8 cellular contexts compared by ENCODE assay signal in the genomic region with DNA sequence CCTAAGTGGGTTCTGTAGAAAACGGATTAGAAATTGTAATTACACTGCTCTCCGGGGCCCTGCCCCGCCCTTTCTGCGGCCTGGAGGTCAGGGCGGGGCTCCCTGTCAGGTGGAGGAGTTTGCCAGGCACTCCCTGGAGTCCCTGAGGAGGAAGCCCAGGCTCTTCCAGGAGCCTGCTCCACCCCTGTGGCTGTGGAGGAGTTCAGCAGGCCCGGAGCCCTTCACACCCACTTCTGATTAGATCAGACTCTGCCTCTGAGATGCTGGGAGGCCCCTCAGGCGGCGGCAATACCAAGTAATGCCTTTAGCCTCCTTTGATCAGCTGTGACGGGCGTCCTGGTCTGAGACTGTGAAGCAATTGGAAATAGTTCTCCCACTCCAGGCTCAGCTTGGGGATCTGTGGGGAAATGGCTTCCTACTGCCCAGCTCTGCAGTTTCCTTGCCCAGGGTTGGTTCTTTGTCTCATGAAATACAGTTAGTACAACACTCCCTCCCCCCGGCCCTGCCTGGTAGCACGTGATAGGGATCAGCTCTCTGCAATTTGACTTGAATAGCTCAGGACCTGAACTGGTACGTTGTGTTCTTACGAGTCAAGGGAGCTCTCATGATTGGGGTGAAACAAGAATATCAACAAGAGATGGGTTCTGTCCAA. TPM values are rescaled to one million over a fixed set of nuclear protein-coding genes. Genes with fewer than 3 reads are reported as not detected.
DNase-seq lines count a peak whose midpoint lies in the region; ATAC-seq, FAIRE-seq and TF ChIP-seq lines count a peak whose summit lies in the region.

No MANE protein-coding gene starts in this region.

- no peak overlapping the region for H3K4me3 ChIP-seq in A549
- no peak overlapping the region for H3K4me3 ChIP-seq in epithelial cell of esophagus (ENCODE audit: low read length)
- no peak overlapping the region for H3K4me3 ChIP-seq in mucosa of stomach (ENCODE audit: low read length)

- POLR2A ChIA-PET in A549 (lab: Yijun Ruan, JAX) = no interaction called here

- H3K27me3 Mint-ChIP-seq in activated T-cell treated with anti-CD3 and anti-CD28 coated beads, Interleukin-2, amount 50 U/mL, for 72 hours (ENCODE audit: low read depth) = no peaks in the 10 kb centered on the region

- H3K27me3 ChIP-seq in mucosa of stomach (ENCODE audit: control insufficient read depth, insufficient read depth, low read length) = no peaks in the 10 kb centered on the region

- H3K9ac ChIP-seq in mucosa of stomach (ENCODE audit: low read length) = peak overlapping the region; percentile 24

- FAIRE-seq in A549 (lab: Jason Lieb, UNC) = no peak

- no peak for TF ChIP-seq POLR2A in A549 (IDR thresholded peaks at IDR 0.05; ENCODE audit: low read length)

- 63% methylated on average over 14 of the region's 14 CpGs for WGBS in A549 (ENCODE audit: missing lambda C conversion rate)

- no peak overlapping the region; the same call in 2 of the 3 replicates for H3K4me2 ChIP-seq in A549

- peak overlapping the region; percentile 8 to 21; a peak in 1 of 6 replicates for H3K27ac ChIP-seq in A549

- H3K4me1 Mint-ChIP-seq in activated T-cell treated with anti-CD3 and anti-CD28 coated beads, Interleukin-2, amount 50 U/mL, for 72 hours (ENCODE audit: low read depth) = no peaks in the 10 kb centered on the region

- TF ChIP-seq CTCF in A549 (IDR thresholded peaks at IDR 0.05) (no peak), epithelial cell of esophagus (IDR thresholded peaks at IDR 0.05; ENCODE audit: insufficient read depth, low read depth, low read length, missing control alignments) (no peak)

- no peaks in the 10 kb centered on the region for H3K9me3 Mint-ChIP-seq in activated T-cell treated with anti-CD3 and anti-CD28 coated beads, Interleukin-2, amount 50 U/mL, for 72 hours

- H3K27ac Mint-ChIP-seq in activated T-cell treated with anti-CD3 and anti-CD28 coated beads, Interleukin-2, amount 50 U/mL, for 72 hours = no peak overlapping the region

- peaks cover 9% of the 10 kb centered on the region; the same call in 1 of the 3 replicates for H3K4me1 ChIP-seq in A549
- H3K4me1 ChIP-seq in mucosa of stomach (ENCODE audit: control insufficient read depth, insufficient read depth, low read length) = peaks cover 34% of the 10 kb centered on the region

- no peaks in the 10 kb centered on the region for H3K36me3 Mint-ChIP-seq in activated T-cell treated with anti-CD3 and anti-CD28 coated beads, Interleukin-2, amount 50 U/mL, for 72 hours (ENCODE audit: insufficient read depth in 2 of 2)

- CTCF ChIA-PET in A549 (lab: Yijun Ruan, JAX) = interaction anchor here (0.6 to 1.7 kb wide), 10 partner anchors 9 to 444 kb away, joined by 3 to 7 read pairs (median 4); no protein-coding TSS in a partner anchor

- H3K9me3 ChIP-seq in A549 (no peaks in the 10 kb centered on the region), mucosa of stomach (ENCODE audit: control insufficient read depth, low read length) (no peaks in the 10 kb centered on the region)

- DNase-seq in A549 (ENCODE audit: low read depth in 1 of 2, low spot score in 1 of 2) (peak; percentile 31 to 45), OCI-M1 (lab: John Stamatoyannopoulos, UW) (peak; percentile 91), epithelial cell of esophagus (ENCODE audit: low read depth) (peak; percentile 84), NCI-H2171 (lab: John Stamatoyannopoulos, UW) (no peak), activated T-cell treated with anti-CD3 and anti-CD28 coated beads for 4 hours (no peak), T-helper 1 cell (no peak)
- no peak for DNase-seq in activated T-cell treated with anti-CD3 and anti-CD28 coated beads, Interleukin-2, amount 50 U/mL, for 72 hours

- TF ChIP-seq EP300 in A549 (IDR thresholded peaks at IDR 0.05) = no peak

- no peak overlapping the region for H3K4me3 Mint-ChIP-seq in activated T-cell treated with anti-CD3 and anti-CD28 coated beads, Interleukin-2, amount 50 U/mL, for 72 hours

- peak; percentile 11 to 66; a peak in 3 of 6 replicates for ATAC-seq in A549
- ATAC-seq in activated T-cell treated with anti-CD3 and anti-CD28 coated beads, Interleukin-2, amount 50 U/mL, for 72 hours (replicated peaks in 1 of 2) = no peak

- no peaks in the 10 kb centered on the region for H3K36me3 ChIP-seq in mucosa of stomach (ENCODE audit: control insufficient read depth, insufficient read depth, low read length)

- TF ChIP-seq RAD21 in A549 (conservative IDR thresholded peaks at IDR 0.05 in 1 of 2, IDR thresholded peaks at IDR 0.05 in 1 of 2) = no peak

TF ChIP-seq in A549, 52 proteins besides CTCF, POLR2A, EP300 and RAD21:
- TF ChIP-seq RFX5 (IDR thresholded peaks at IDR 0.05) = no peak
- no peak for TF ChIP-seq TP53 (CRISPR knock-in tag; IDR thresholded peaks at IDR 0.05)
- no peak for TF ChIP-seq NPAS2 (CRISPR knock-in tag; IDR thresholded peaks at IDR 0.05; ENCODE audit: borderline replicate concordance)
- no peak for TF ChIP-seq CBX8 (IDR thresholded peaks at IDR 0.05)
- TF ChIP-seq E2F6 (IDR thresholded peaks at IDR 0.05; ENCODE audit: borderline replicate concordance, low read depth) = no peak
- TF ChIP-seq NFE2L2 (conservative IDR thresholded peaks at IDR 0.05; ENCODE audit: low read length) = no peak
- no peak for TF ChIP-seq HOXA7 (CRISPR knock-in tag; IDR thresholded peaks at IDR 0.05)
- TF ChIP-seq ESRRA (IDR thresholded peaks at IDR 0.05; ENCODE audit: borderline replicate concordance, low read length) = no peak
- TF ChIP-seq EHMT2 (IDR thresholded peaks at IDR 0.05; ENCODE audit: low read depth) = no peak

RNA-seq across cellular contexts. Expression of gene BAIAP2, which starts 22.3 kb away (rescaled TPM):
- polyA plus RNA-seq in A549 (2011; rRNA removed) = 7.1 and 8.6 TPM in 2 replicates
- 15.7 and 21.3 TPM in 2 replicates for polyA plus RNA-seq in A549 (2012; cell fraction: cytosol; rRNA removed)
- 44.2 and 62.0 TPM in 2 replicates for polyA plus RNA-seq in A549 (2012; cell fraction: nucleus; rRNA removed)
- 23.9 to 30.4 TPM (median 27.5 TPM) in 3 replicates for polyA plus RNA-seq in A549 (2017; fragmentation: RNase III; extraction: RNeasy Plus Mini Kit Qiagen cat#74134 plus additional on column Dnase treatment)
- 9.4 and 10.6 TPM in 2 replicates for polyA minus RNA-seq in A549 (2011; rRNA and poly(A)+ RNA removed)
- total RNA-seq in activated T-cell treated with anti-CD3 and anti-CD28 coated beads, Interleukin-2, amount 50 U/mL, for 72 hours = 1 to 10 TPM; 8.7 TPM

Comparison
In these comparisons a context has a peak if more than half of its experiments do, and no peak if none do; other contexts are left out.
1. ATAC-seq: peak in A549 (2 of 2); none in activated T-cell treated with anti-CD3 and anti-CD28 coated beads, Interleukin-2, amount 50 U/mL, for 72 hours (0 of 2).
2. DNase-seq: peak in A549 (2 of 2), OCI-M1 (single experiment) and epithelial cell of esophagus (single experiment); none in NCI-H2171 (single experiment), activated T-cell treated with anti-CD3 and anti-CD28 coated beads for 4 hours (single experiment), activated T-cell treated with anti-CD3 and anti-CD28 coated beads, Interleukin-2, amount 50 U/mL, for 72 hours (0 of 2) and T-helper 1 cell (0 of 5).